8 cellular contexts compared by ENCODE assay signal in the genomic region with DNA sequence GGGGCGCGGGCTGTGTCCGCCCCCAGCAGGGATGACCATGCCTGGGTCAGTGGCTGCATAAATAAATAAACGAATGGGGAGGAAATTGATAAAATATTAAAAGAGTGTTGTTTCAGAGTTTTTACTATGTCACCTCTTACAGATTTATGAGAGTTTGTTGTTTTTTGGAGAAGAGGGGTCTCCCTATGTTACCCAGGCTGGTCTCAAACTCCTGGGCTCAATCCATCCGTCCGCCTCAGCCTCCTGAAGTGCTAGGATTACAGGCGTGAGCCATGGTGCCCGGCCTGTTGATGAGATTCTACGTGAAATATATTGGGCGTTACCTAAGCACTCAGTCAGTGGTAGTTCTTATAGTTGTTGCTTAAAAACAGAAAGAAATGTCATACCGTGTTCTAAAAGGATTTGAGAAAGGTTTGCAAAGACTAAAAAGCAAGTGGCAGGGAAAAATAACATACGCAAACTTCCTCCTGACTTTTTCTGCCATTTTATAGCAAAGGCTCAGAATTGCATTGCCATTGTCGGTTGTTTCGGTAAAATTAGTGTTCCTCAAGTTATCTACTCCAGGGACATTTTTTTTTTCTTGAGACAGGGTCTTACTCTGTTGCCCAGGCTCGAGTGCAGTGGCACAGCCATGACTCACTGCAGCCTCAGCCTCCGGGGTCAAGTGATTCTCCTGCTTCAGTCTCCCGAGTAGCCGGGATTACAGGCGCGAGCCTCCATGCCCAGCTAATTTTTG. TPM values are rescaled to one million over a fixed set of nuclear protein-coding genes. Genes with fewer than 3 reads are reported as not detected.
DNase-seq lines count a peak whose midpoint lies in the region; ATAC-seq and TF ChIP-seq lines count a peak whose summit lies in the region.

No MANE protein-coding gene starts in this region.

- WGBS in heart left ventricle, 4 donors, result 68 to 72% (median 70%) methylated on average over 20 of the region's 20 CpGs
- 50% methylated on average over 14 of the region's 20 CpGs for WGBS in right lobe of liver (ENCODE audit: insufficient coverage, low coverage, low lambda C conversion rate, missing lambda C conversion rate)
- 64 to 66% methylated on average over 20 of the region's 20 CpGs for WGBS in upper lobe of left lung, 2 donors

- peak overlapping the region; percentile 61 to 93 (median 86) for H3K27ac ChIP-seq in heart left ventricle
- H3K27ac ChIP-seq in angular gyrus (ENCODE audit: low read depth, low read length), result peak overlapping the region; percentile 92
- peak overlapping the region; percentile 87 to 92 (median 91) for H3K27ac ChIP-seq in right lobe of liver
- peak overlapping the region; percentile 85 to 92 (median 89) for H3K27ac ChIP-seq in upper lobe of left lung

- no peak for TF ChIP-seq POLR2A in heart left ventricle (IDR thresholded peaks at IDR 0.05)
- TF ChIP-seq POLR2A in right lobe of liver (IDR thresholded peaks at IDR 0.05), result no peak
- no peak for TF ChIP-seq POLR2A in upper lobe of left lung (IDR thresholded peaks at IDR 0.05)

- H3K27me3 ChIP-seq in heart left ventricle (no peaks in the 10 kb centered on the region), right lobe of liver (no peaks in the 10 kb centered on the region), upper lobe of left lung (no peaks in the 10 kb centered on the region)

- ATAC-seq in heart left ventricle (no peak), right lobe of liver (no peak), upper lobe of left lung (ENCODE audit: low FRiP score in 2 of 2) (no peak)

- H3K4me3 ChIP-seq in heart left ventricle, result peak overlapping the region; percentile 15 to 77 (median 64)
- peak overlapping the region; percentile 58 to 75 (median 73) for H3K4me3 ChIP-seq in right lobe of liver
- peak overlapping the region in 3 of 4 donors; percentile 64 to 81 (median 66) for H3K4me3 ChIP-seq in upper lobe of left lung

- peaks cover 0 to 5% (median 0%) of the 10 kb centered on the region in 12 donors for H3K9me3 ChIP-seq in heart left ventricle
- H3K9me3 ChIP-seq in right lobe of liver, result no peaks in the 10 kb centered on the region
- no peaks in the 10 kb centered on the region for H3K9me3 ChIP-seq in upper lobe of left lung

- TF ChIP-seq EP300 in upper lobe of left lung (IDR thresholded peaks at IDR 0.05), result no peak

- no peak for TF ChIP-seq CTCF in heart left ventricle (IDR thresholded peaks at IDR 0.05)
- TF ChIP-seq CTCF in right lobe of liver (IDR thresholded peaks at IDR 0.05), result no peak
- no peak for TF ChIP-seq CTCF in upper lobe of left lung (IDR thresholded peaks at IDR 0.05)

- H3K4me1 ChIP-seq in heart left ventricle (peaks cover 0 to 15% (median 9%) of the 10 kb centered on the region in 12 donors), right lobe of liver (peaks cover 0 to 2% (median 0%) of the 10 kb centered on the region in 4 donors), upper lobe of left lung (peaks cover 5 to 15% (median 13%) of the 10 kb centered on the region in 4 donors)

- no peaks in the 10 kb centered on the region for H3K36me3 ChIP-seq in heart left ventricle
- H3K36me3 ChIP-seq in right lobe of liver, result no peaks in the 10 kb centered on the region
- H3K36me3 ChIP-seq in upper lobe of left lung, result no peaks in the 10 kb centered on the region

- no peak for DNase-seq in heart left ventricle
- no peak for DNase-seq in cardiac septum (ENCODE audit: low spot score)
- no peak for DNase-seq in right lobe of liver
- DNase-seq in upper lobe of left lung, result no peak
- DNase-seq in NCI-H187 (lab: John Stamatoyannopoulos, UW), result no peak
- no peak for DNase-seq in NCI-H526 treated with DMSO at 0.1 percent for 48 hours (lab: John Stamatoyannopoulos, UW)
- DNase-seq in mesenteric fat pad (ENCODE audit: low spot score), result no peak

- intact Hi-C loops in heart left ventricle (cut with DNase I), result loop anchor here (1.0 to 5.0 kb wide), 8 partner anchors 35 to 110 kb away; a partner anchor contains a TSS
- intact Hi-C loops in cardiac septum (cut with DNase I), result loop anchor here (1.0 to 5.0 kb wide), 3 partner anchors 40 to 110 kb away; a partner anchor contains a TSS
- intact Hi-C loops in right lobe of liver (cut with DNase I), result loop anchor here (5.0 kb wide), 1 partner anchor 40 kb away; a partner anchor contains a TSS

RNA-seq across cellular contexts. Expression of a gene that starts 39.5 kb away (rescaled TPM):
- total RNA-seq in heart left ventricle, result 10 to 100 TPM; 12.4 to 43.7 (median 22.5) TPM
- polyA plus RNA-seq in heart left ventricle, result 1 to 10 TPM; 9.3 to 9.4 TPM
- total RNA-seq in cardiac septum, result 29.7 TPM
- total RNA-seq in right lobe of liver, result 1 to 10 TPM; 3.8 to 8.4 (median 6.9) TPM
- total RNA-seq in upper lobe of left lung, result 10 to 100 TPM; 25.1 to 40.7 (median 34.1) TPM
- 30.2 TPM for total RNA-seq in mesenteric fat pad
